ENCODE assay signal across 1 cellular context in genomic region chr7:151157645-151158329, GRCh38.
TF ChIP-seq lines count a peak whose summit lies in the region.

No MANE protein-coding gene starts in this region.

TF ChIP-seq in endothelial cell of umbilical vein, 7 proteins besides CTCF, POLR2A, EP300 and RAD21:
- TF ChIP-seq FOS (IDR thresholded peaks at IDR 0.05; ENCODE audit: borderline replicate concordance, insufficient read depth, low read length), result peak; percentile 30
- TF ChIP-seq JUN (IDR thresholded peaks at IDR 0.05; ENCODE audit: borderline replicate concordance, insufficient read depth, insufficient read length, low read depth), result no peak
- TF ChIP-seq, protein P1, sequence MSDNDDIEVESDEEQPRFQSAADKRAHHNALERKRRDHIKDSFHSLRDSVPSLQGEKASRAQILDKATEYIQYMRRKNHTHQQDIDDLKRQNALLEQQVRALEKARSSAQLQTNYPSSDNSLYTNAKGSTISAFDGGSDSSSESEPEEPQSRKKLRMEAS (IDR thresholded peaks at IDR 0.05; ENCODE audit: insufficient read depth, insufficient read length), result peak; percentile 50
TF ChIP-seq in endothelial cell of umbilical vein: peak in this region for 2.
